In the genomic region with DNA sequence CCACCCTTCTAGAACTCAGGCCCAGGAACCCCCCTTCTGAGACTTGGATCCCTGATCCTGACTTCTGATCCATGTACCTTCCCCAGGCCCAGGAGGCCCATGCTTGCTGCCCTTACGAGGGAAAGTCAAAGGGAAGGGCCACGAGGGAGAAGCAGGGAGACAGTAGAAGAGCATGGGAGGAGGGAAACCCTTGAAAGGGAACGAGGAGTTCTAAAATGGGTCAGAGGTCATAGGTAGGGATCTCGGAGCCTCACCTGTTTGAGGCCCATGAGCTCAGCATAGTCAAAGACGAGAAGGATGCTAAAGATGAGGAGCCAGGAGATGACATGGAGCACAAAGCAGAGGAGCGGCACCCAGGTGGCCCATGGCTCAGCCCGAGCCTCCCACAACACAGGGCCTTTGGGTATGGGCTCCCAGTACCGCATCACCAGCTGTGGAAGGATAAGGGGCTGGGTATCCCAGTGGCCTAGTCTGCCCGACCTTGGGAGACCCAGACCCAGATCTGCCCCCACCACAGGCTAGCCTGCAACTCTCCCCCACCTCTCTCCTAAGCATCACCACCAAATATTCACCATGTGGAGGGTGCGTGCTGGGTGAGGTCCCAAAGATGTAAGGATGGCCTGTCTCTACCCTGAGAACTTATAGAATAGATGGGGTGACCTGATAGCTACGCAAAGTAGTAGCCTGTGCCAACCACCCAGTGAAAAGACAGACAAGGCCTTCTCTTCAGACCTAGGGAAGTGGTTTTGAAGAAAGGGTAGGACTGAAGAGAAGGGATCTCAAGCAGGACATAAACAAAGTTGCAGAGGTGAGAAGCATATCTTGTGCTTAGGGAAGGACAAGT, we compare ENCODE assay signal across 9 cellular contexts. TPM values are rescaled to one million over a fixed set of nuclear protein-coding genes. Genes with fewer than 3 reads are reported as not detected.
DNase-seq lines count a peak whose midpoint lies in the region; ATAC-seq and TF ChIP-seq lines count a peak whose summit lies in the region.
"Had no signal": no experiment of that assay in that cellular context is flagged by ENCODE, and none has a peak within 500 bp of the region (broad histone marks: within the 10 kb centered on the region; RNA-seq: fewer than 3 reads in every experiment).

No MANE protein-coding gene starts in this region.

- peaks cover 5% of the 10 kb centered on the region; the same call in 1 of the 2 replicates for H4K20me1 ChIP-seq in OCI-LY7 (ENCODE audit: insufficient read depth, low read length)

- BruUV-seq in OCI-LY7 (replicated peaks; lab: Mats Ljungman, UMichigan) = no TSS peak

- peak overlapping the region; percentile 95 for H3K27ac ChIP-seq in OCI-LY7 (ENCODE audit: low read depth, low read length, poor library complexity, severe bottlenecking)
- peak overlapping the region; percentile 95 to 99 for H3K27ac ChIP-seq in esophagus (ENCODE audit: low read depth in 2 of 2, low read length in 1 of 2)
- peak overlapping the region; percentile 99 for H3K27ac ChIP-seq in rectal smooth muscle tissue (ENCODE audit: low read depth, low read length)

- peaks cover 20% of the 10 kb centered on the region for H3K36me3 ChIP-seq in OCI-LY7 (ENCODE audit: insufficient read depth, low read length)
- no peaks in the 10 kb centered on the region for H3K36me3 ChIP-seq in esophagus (ENCODE audit: control insufficient read depth in 2 of 2, insufficient read depth in 2 of 2, low read length in 1 of 2)
- no peaks in the 10 kb centered on the region for H3K36me3 ChIP-seq in rectal smooth muscle tissue (ENCODE audit: control insufficient read depth, insufficient read depth, low read length)

- POLR2A ChIA-PET in OCI-LY7 (lab: Charles Lee) = interaction anchor here (0.7 to 6.3 kb wide), 6 partner anchors 9 to 43 kb away, joined by 3 to 71 read pairs (median 4); a partner anchor contains a TSS

- no peaks in the 10 kb centered on the region for H3K9me2 ChIP-seq in OCI-LY7 (ENCODE audit: insufficient read depth, low read length)

- H3K27me3 ChIP-seq in esophagus (ENCODE audit: control insufficient read depth in 1 of 2, insufficient read depth in 2 of 2, low read length in 2 of 2) = no peaks in the 10 kb centered on the region
- H3K27me3 ChIP-seq in rectal smooth muscle tissue (ENCODE audit: control insufficient read depth, insufficient read depth, low read length) = no peaks in the 10 kb centered on the region

- WGBS in esophagus, 2 donors = 78 to 82% methylated on average over 11 of the region's 11 CpGs

- no peak overlapping the region for H2AFZ ChIP-seq in OCI-LY7 (ENCODE audit: low read length)

- intact Hi-C loops in OCI-LY7 (cut with micrococcal nuclease; ENCODE audit: unreplicated experiment) = loop anchor here (5.0 to 10.0 kb wide), 2 partner anchors 72 to 806 kb away; a partner anchor contains a TSS

- CTCF ChIA-PET in OCI-LY7 (lab: Charles Lee; ENCODE audit: unreplicated experiment) = interaction anchor here (0.6 to 1.6 kb wide), 7 partner anchors 10 to 42 kb away, joined by 3 to 5 read pairs (median 3); a partner anchor contains a TSS

- no peak for TF ChIP-seq CTCF in GM12865 (IDR thresholded peaks at IDR 0.05; ENCODE audit: insufficient read depth, low read depth, low read length, missing control alignments)
- TF ChIP-seq CTCF in OCI-LY7 (conservative IDR thresholded peaks at IDR 0.05; ENCODE audit: low read length) = no peak; the same call in 1 of the 2 replicates

- ATAC-seq in HG03280 (IDR thresholded peaks at IDR 0.05; ENCODE audit: unreplicated experiment) (no peak), GM19467 (IDR thresholded peaks at IDR 0.05; ENCODE audit: unreplicated experiment) (no peak), HG03159 (IDR thresholded peaks at IDR 0.05; ENCODE audit: unreplicated experiment) (no peak)
- ATAC-seq: mucosa of descending colon had no signal

- H3K4me3 ChIP-seq in GM12865 (ENCODE audit: low read depth, low read length) (peak overlapping the region; percentile 96), OCI-LY7 (ENCODE audit: low read depth, low read length, poor library complexity, severe bottlenecking) (peak overlapping the region; percentile 95), esophagus (ENCODE audit: low read depth in 1 of 2, low read length in 2 of 2) (no peak overlapping the region), rectal smooth muscle tissue (ENCODE audit: low read length) (no peak overlapping the region)
- H3K4me3 ChIP-seq: mucosa of descending colon had no signal

- H3K4me2 ChIP-seq in OCI-LY7 (ENCODE audit: low read length) = peak overlapping the region; percentile 99

- peaks cover 56% of the 10 kb centered on the region for H3K79me2 ChIP-seq in OCI-LY7 (ENCODE audit: insufficient read depth, low read depth, low read length)

- H3K9ac ChIP-seq in rectal smooth muscle tissue (ENCODE audit: low read length) = no peak overlapping the region

- no peaks in the 10 kb centered on the region for H3K9me3 ChIP-seq in OCI-LY7 (ENCODE audit: low read length)
- H3K9me3 ChIP-seq in esophagus (ENCODE audit: control insufficient read depth in 2 of 2, insufficient read depth in 1 of 2, low read depth in 1 of 2, low read length in 1 of 2) = no peaks in the 10 kb centered on the region
- H3K9me3 ChIP-seq: mucosa of descending colon had no signal

- DNase-seq in GM12865 (ENCODE audit: low read depth) (peak; percentile 26), OCI-LY7 (ENCODE audit: low spot score) (peak; percentile 46), NCI-H524 treated with DMSO at 0.1 percent for 48 hours (lab: John Stamatoyannopoulos, UW) (no peak)

- H3K4me1 ChIP-seq in OCI-LY7 (ENCODE audit: insufficient read depth, low read length, poor library complexity, severe bottlenecking) (peaks cover 38% of the 10 kb centered on the region), esophagus (ENCODE audit: control insufficient read depth in 2 of 2, insufficient read depth in 2 of 2, low read length in 1 of 2) (peaks cover 2 to 14% of the 10 kb centered on the region in 2 donors), rectal smooth muscle tissue (ENCODE audit: control insufficient read depth, insufficient read depth, low read length) (peaks cover 33% of the 10 kb centered on the region)

RNA-seq across cellular contexts. Expression of a gene that starts 1.5 kb away (rescaled TPM):
- total RNA-seq in OCI-LY7 (2014; rRNA removed; shearing (Covaris generic)) = 13.6 and 18.6 TPM in 2 replicates
- total RNA-seq in OCI-LY7 (2022) = 36.7 and 44.0 TPM in 2 replicates
- 10 to 100 TPM; 14.2 to 15.4 TPM for polyA plus RNA-seq in esophagus

RNA-seq across cellular contexts. Expression of a gene that starts 2.8 kb away (rescaled TPM):
- total RNA-seq in OCI-LY7 (2014; rRNA removed; shearing (Covaris generic)) = 65.2 and 66.9 TPM in 2 replicates
- 106 and 109 TPM in 2 replicates for total RNA-seq in OCI-LY7 (2022)
- polyA plus RNA-seq in esophagus = 10 to 100 TPM; 22.1 to 22.4 TPM

RNA-seq across cellular contexts. Expression of a gene that starts 16.4 kb away (rescaled TPM):
- 27.1 and 30.5 TPM in 2 replicates for total RNA-seq in OCI-LY7 (2014; rRNA removed; shearing (Covaris generic))
- total RNA-seq in OCI-LY7 (2022) = 32.1 and 37.5 TPM in 2 replicates
- polyA plus RNA-seq in esophagus = 10 to 100 TPM; 19.8 to 27.5 TPM

RNA-seq across cellular contexts. Expression of a gene that starts 27.8 kb away (rescaled TPM):
- 35.0 and 41.6 TPM in 2 replicates for total RNA-seq in OCI-LY7 (2014; rRNA removed; shearing (Covaris generic))
- 107 and 133 TPM in 2 replicates for total RNA-seq in OCI-LY7 (2022)
- polyA plus RNA-seq in esophagus = 1 to 10 TPM; 5.9 to 8.1 TPM

RNA-seq across cellular contexts. Expression of a gene that starts 30.9 kb away (rescaled TPM):
- total RNA-seq in OCI-LY7 (2014; rRNA removed; shearing (Covaris generic)) = 1,287 and 1,346 TPM in 2 replicates
- total RNA-seq in OCI-LY7 (2022) = 1,244 and 1,350 TPM in 2 replicates
- 100 to 1,000 TPM; 142 to 313 TPM for polyA plus RNA-seq in esophagus

Comparison
In these comparisons a context has a peak if more than half of its experiments do, and no peak if none do; other contexts are left out.
1. H3K4me3 ChIP-seq: peak in GM12865 (single experiment) and OCI-LY7 (single experiment); none in esophagus (0 of 2) and rectal smooth muscle tissue (single experiment).
2. Peak in every context shown above with its lines, with median percentiles within 50 percentile points of each other: H3K27ac ChIP-seq.